Comparison of ENCODE assay signal across 11 cellular contexts in the genomic region with DNA sequence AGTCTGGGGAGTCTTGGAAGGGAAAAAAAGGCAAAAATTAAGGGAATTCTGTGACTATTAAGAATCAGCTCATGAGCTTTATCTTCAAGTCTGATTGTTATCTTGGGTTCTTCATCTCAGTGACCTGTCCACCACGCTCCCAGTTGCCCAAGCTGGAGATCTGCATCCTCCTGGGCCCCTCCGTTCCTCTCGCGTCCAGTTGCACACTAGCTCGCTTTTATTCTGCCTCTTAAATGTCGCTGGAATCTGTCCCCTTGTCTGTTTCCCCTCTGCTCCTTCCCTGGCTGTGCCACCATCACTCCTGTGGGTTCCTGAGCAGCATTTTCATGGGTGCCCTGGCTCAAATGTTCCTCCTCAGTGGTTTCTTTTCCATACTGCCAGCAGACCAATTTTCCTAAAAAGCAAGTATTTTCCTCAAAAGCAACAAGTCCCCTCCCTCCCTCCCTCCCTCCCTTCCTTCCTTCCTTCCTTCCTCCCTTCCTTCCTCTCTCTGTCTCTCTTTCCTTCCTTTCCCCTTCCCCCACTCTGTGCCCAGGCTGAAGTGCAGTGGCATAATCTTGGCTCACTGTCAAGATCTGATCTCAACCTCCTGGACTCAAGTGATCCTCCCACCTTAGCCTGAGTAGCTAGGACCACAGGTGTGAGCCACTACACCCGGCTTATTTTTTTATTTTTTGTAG. TPM values are rescaled to one million over a fixed set of nuclear protein-coding genes. Genes with fewer than 3 reads are reported as not detected.
DNase-seq lines count a peak whose midpoint lies in the region; ATAC-seq and TF ChIP-seq lines count a peak whose summit lies in the region.
"Had no signal": no experiment of that assay in that cellular context is flagged by ENCODE, and none has a peak within 500 bp of the region (broad histone marks: within the 10 kb centered on the region; RNA-seq: fewer than 3 reads in every experiment).

No MANE protein-coding gene starts in this region.

- no peak overlapping the region for H3K4ac ChIP-seq in mesenchymal stem cell (ENCODE audit: low read depth in 1 of 2, low read length in 2 of 2)

- WGBS in heart right ventricle, 2 donors = 82 to 85% methylated on average over 7 of the region's 7 CpGs
- 90% methylated on average over 7 of the region's 7 CpGs for WGBS in mesenchymal stem cell

- no peak overlapping the region for H2AK5ac ChIP-seq in mesenchymal stem cell (ENCODE audit: low read length, severe bottlenecking)

- no peak overlapping the region for H3K23ac ChIP-seq in mesenchymal stem cell (ENCODE audit: low read length in 2 of 2)

- DNase-seq in heart right ventricle (no peak), left ventricle myocardium superior (no peak), astrocyte of the cerebellum (ENCODE audit: low read depth) (no peak), mesenchymal stem cell (no peak), upper lobe of right lung (no peak), NOMO-1 treated with DMSO at 0.1 percent for 48 hours (lab: John Stamatoyannopoulos, UW; ENCODE audit: unreplicated experiment) (no peak), HCEC 1CT (no peak)
- DNase-seq: DMS53, hypothalamus, NCI-H187 treated with DMSO at 0.1 percent for 48 hours had no signal

- no peak overlapping the region for H2BK15ac ChIP-seq in mesenchymal stem cell (ENCODE audit: low read depth, poor library complexity, severe bottlenecking)

- H3K9me3 ChIP-seq in heart right ventricle (no peaks in the 10 kb centered on the region), mesenchymal stem cell (ENCODE audit: control insufficient read depth, low read length) (no peaks in the 10 kb centered on the region), upper lobe of right lung (no peaks in the 10 kb centered on the region)

- H2BK120ac ChIP-seq in mesenchymal stem cell (ENCODE audit: low read depth, low read length) = no peak overlapping the region

- H3K14ac ChIP-seq in mesenchymal stem cell (ENCODE audit: low read length in 2 of 2) = no peak overlapping the region

- H3K4me2 ChIP-seq in mesenchymal stem cell (ENCODE audit: low read length, poor library complexity, severe bottlenecking) = peak overlapping the region; percentile 67

- H2AFZ ChIP-seq in mesenchymal stem cell (ENCODE audit: low read depth, low read length) = no peak overlapping the region

- ATAC-seq in heart right ventricle = no peak
- no peak for ATAC-seq in left ventricle myocardium superior
- no peak for ATAC-seq in upper lobe of right lung
- ATAC-seq in GM21381 (IDR thresholded peaks at IDR 0.05; ENCODE audit: unreplicated experiment) = no peak

- peaks cover 0 to 32% (median 3%) of the 10 kb centered on the region in 9 donors for H3K36me3 ChIP-seq in heart right ventricle
- peaks cover 20 to 31% of the 10 kb centered on the region in 2 experiments for H3K36me3 ChIP-seq in mesenchymal stem cell (ENCODE audit: control insufficient read depth in 1 of 2, insufficient read depth in 2 of 2, low read depth in 1 of 2, low read length in 2 of 2)
- peaks cover 19% of the 10 kb centered on the region for H3K36me3 ChIP-seq in upper lobe of right lung

- H4K8ac ChIP-seq in mesenchymal stem cell (ENCODE audit: low read length) = no peak overlapping the region

- peaks cover 0 to 18% (median 0%) of the 10 kb centered on the region in 7 donors for H3K27me3 ChIP-seq in heart right ventricle
- peaks cover 0 to 5% of the 10 kb centered on the region in 2 experiments for H3K27me3 ChIP-seq in mesenchymal stem cell (ENCODE audit: control insufficient read depth in 1 of 2, insufficient read depth in 1 of 2, low read length in 2 of 2)
- H3K27me3 ChIP-seq in upper lobe of right lung = no peaks in the 10 kb centered on the region

- H3K27ac ChIP-seq in heart right ventricle = no peak overlapping the region
- H3K27ac ChIP-seq in mesenchymal stem cell (ENCODE audit: low read length, poor library complexity, severe bottlenecking) = no peak overlapping the region
- no peak overlapping the region for H3K27ac ChIP-seq in upper lobe of right lung

- intact Hi-C loops in heart right ventricle (cut with DNase I) (no loop called here), left ventricle myocardium superior (cut with micrococcal nuclease) (no loop called here), upper lobe of right lung (cut with DNase I) (no loop called here)

- in situ Hi-C loops in astrocyte of the cerebellum (cut with HindIII; ENCODE audit: low sequenced_read_pairs) = no loop called here

- no peak overlapping the region for H2BK12ac ChIP-seq in mesenchymal stem cell (ENCODE audit: low read length in 2 of 2)

- H3K18ac ChIP-seq in mesenchymal stem cell (ENCODE audit: low read depth in 1 of 2, low read length in 2 of 2) = no peak overlapping the region

- H4K91ac ChIP-seq in mesenchymal stem cell (ENCODE audit: low read length) = no peak overlapping the region

- peak overlapping the region; percentile 99 for H3K9ac ChIP-seq in mesenchymal stem cell (ENCODE audit: low read length)

- TF ChIP-seq CTCF in heart right ventricle (IDR thresholded peaks at IDR 0.05) (no peak), astrocyte of the cerebellum (IDR thresholded peaks at IDR 0.05; ENCODE audit: low read depth, low read length, missing control alignments) (no peak), upper lobe of right lung (IDR thresholded peaks at IDR 0.05) (no peak)

- peaks cover 34% of the 10 kb centered on the region for H3K79me1 ChIP-seq in mesenchymal stem cell (replicated peaks; ENCODE audit: low read length, poor library complexity, severe bottlenecking)

- H3K4me1 ChIP-seq in heart right ventricle (peaks cover 6 to 33% (median 26%) of the 10 kb centered on the region in 9 donors), mesenchymal stem cell (ENCODE audit: control insufficient read depth, insufficient read depth, low read depth, low read length) (peaks cover 14% of the 10 kb centered on the region), upper lobe of right lung (peaks cover 27% of the 10 kb centered on the region)

- H2BK5ac ChIP-seq in mesenchymal stem cell (ENCODE audit: low read depth, low read length, poor library complexity, severe bottlenecking) = no peak overlapping the region

- H3K4me3 ChIP-seq in heart right ventricle (peak overlapping the region in 8 of 10 donors; percentile 70 to 97 (median 90)), astrocyte of the cerebellum (ENCODE audit: low read depth, low read length) (peak overlapping the region; percentile 84), mesenchymal stem cell (ENCODE audit: insufficient read depth in 1 of 2, low read depth in 1 of 2, low read length in 2 of 2) (peak overlapping the region in 1 of 2 experiments; percentile 98), upper lobe of right lung (peak overlapping the region; percentile 100)

RNA-seq across cellular contexts. Expression of a gene that starts 1.4 kb away (rescaled TPM):
- total RNA-seq in heart right ventricle (10 to 100 TPM in 8 of 10 donors, 1 to 10 TPM in 2; 9.0 to 19.9 (median 13.5) TPM), left ventricle myocardium superior (9.1 TPM), upper lobe of right lung (25.1 TPM)
- polyA plus RNA-seq in heart right ventricle = 10 to 100 TPM in 1 of 2 donors, 1 to 10 TPM in 1; 7.7 to 12.3 TPM
- polyA plus RNA-seq in mesenchymal stem cell (2013, experiment 1 of 2) = 13.7 TPM
- 12.8 TPM for polyA plus RNA-seq in mesenchymal stem cell (2013, experiment 2 of 2)
